In the genomic region with DNA sequence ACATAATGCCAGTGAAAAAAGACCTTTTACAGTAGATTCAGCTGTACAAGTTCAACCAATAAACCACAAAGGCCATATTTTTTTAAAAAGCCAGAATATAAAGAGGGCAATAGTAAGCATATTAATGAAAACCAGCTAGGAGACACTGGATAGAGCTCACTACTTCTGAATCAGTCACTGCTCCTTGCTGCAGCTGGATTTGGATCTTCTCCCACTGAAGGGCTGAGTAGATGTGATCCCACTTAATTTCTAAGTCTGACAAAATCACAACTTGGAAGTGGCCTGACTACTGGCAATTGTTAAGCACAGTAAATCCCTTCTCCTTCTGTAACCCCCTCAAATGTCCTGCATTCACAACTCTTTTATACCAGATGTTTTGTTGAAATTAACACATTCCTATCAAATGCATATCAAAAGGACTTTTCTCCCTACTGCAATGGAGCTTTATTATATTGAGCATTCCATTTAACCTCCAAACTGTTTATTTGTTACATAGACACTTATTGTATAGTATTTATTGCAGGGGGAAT, we compare ENCODE assay signal across 18 cellular contexts.
"Had no signal": no experiment of that assay in that cellular context is flagged by ENCODE, and none has a peak within 500 bp of the region (broad histone marks: within the 10 kb centered on the region; RNA-seq: fewer than 3 reads in every experiment).

No MANE protein-coding gene starts in this region.

- H3K9ac ChIP-seq: parathyroid adenoma had no signal

- H3K4me3 Mint-ChIP-seq: natural killer cell had no signal

- H3K27me3 ChIP-seq: gastroesophageal sphincter, neutrophil had no signal

- DNase-seq: activated CD4-positive, alpha-beta T cell treated with anti-CD3 and anti-CD28 coated beads for 1 hour; activated CD4-positive, alpha-beta T cell treated with anti-CD3 and anti-CD28 coated beads, Interleukin-2, amount 50 U/mL, for 48 hours; activated naive CD4-positive, alpha-beta T cell treated with anti-CD3 and anti-CD28 coated beads, Interleukin-2, amount 50 U/mL, for 16 hours; caudate nucleus; heart right ventricle; kidney; mesendoderm; natural killer cell; stimulated activated CD4-positive, alpha-beta T cell treated with anti-CD3 and anti-CD28 coated beads, Interleukin-12 subunit alpha, Interleukin-12 subunit beta, amount 100 ng/mL, for 4 hours; stimulated activated CD4-positive, alpha-beta T cell treated with anti-CD3 and anti-CD28 coated beads, Interleukin-2, amount 100 ng/mL, for 24 hours; stomach; T1000 had no signal

- H3K4me1 ChIP-seq: gastroesophageal sphincter, parathyroid adenoma, stomach had no signal

- H3K4me3 ChIP-seq: coronary artery, gastroesophageal sphincter, heart right ventricle, stomach, thoracic aorta had no signal

- H3K9me3 ChIP-seq: gastroesophageal sphincter, heart right ventricle, neutrophil, stomach, thoracic aorta had no signal

- H3K36me3 Mint-ChIP-seq: natural killer cell had no signal

- H3K36me3 ChIP-seq: gastroesophageal sphincter, heart right ventricle, neutrophil, stomach, thoracic aorta had no signal

- H3K79me2 ChIP-seq: parathyroid adenoma had no signal

- FAIRE-seq: kidney had no signal

- ATAC-seq: esophagus mucosa, gastroesophageal sphincter, heart right ventricle, natural killer cell had no signal

- H2AFZ ChIP-seq: parathyroid adenoma had no signal

- H3K27ac ChIP-seq: coronary artery, gastroesophageal sphincter, heart right ventricle, neutrophil, parathyroid adenoma, stomach, thoracic aorta had no signal
